19 cellular contexts compared by ENCODE assay signal in the genomic region with DNA sequence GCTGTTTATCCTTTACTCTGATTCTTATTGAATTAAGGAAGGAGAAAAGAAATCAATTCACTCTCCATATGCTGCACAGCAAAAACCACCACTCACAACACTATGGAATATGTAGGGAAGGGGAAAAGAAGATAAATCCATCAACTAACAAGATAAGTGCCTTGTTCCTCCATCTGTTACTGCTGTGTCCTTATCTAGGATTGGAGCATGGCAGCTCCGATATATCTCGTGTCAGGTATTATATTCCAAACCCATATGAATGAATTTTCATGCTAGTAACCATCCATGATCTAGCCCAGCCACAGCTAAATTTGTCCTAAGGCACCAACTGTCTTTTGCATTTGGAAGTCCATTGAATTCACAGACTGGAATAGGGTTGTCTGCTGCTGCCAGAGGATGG.
DNase-seq lines count a peak whose midpoint lies in the region; ATAC-seq, FAIRE-seq and TF ChIP-seq lines count a peak whose summit lies in the region.
"Had no signal": no experiment of that assay in that cellular context is flagged by ENCODE, and none has a peak within 500 bp of the region (broad histone marks: within the 10 kb centered on the region; RNA-seq: fewer than 3 reads in every experiment).

No MANE protein-coding gene starts in this region.

- POLR2A ChIA-PET in activated CD4-positive, alpha-beta memory T cell treated with anti-CD3 and anti-CD28 coated beads for 36 hours (lab: Charles Lee) = no interaction called here

- H3K27ac ChIP-seq in SJCRH30 = no peak overlapping the region
- H3K27ac ChIP-seq: A549 had no signal

- CTCF ChIA-PET in activated CD4-positive, alpha-beta memory T cell treated with anti-CD3 and anti-CD28 coated beads for 36 hours (lab: Charles Lee) = no interaction called here

- H3K27ac Mint-ChIP-seq in brain = peak overlapping the region in 3 of 5 experiments; percentile 18 to 61 (median 28)
- no peak overlapping the region for H3K27ac Mint-ChIP-seq in activated CD4-positive, alpha-beta memory T cell treated with anti-CD3 and anti-CD28 coated beads for 36 hours
- H3K27ac Mint-ChIP-seq: CD14-positive monocyte; CD8-positive, alpha-beta T cell; H9 had no signal

- intact Hi-C loops in activated CD4-positive, alpha-beta memory T cell treated with anti-CD3 and anti-CD28 coated beads for 36 hours (cut with micrococcal nuclease) = no loop called here

- H3K27me3 ChIP-seq in SJCRH30 = no peaks in the 10 kb centered on the region

- DNase-seq in NCI-H526 treated with DMSO at 0.1 percent for 48 hours (lab: John Stamatoyannopoulos, UW) (peak; percentile 40), myocyte (ENCODE audit: low read depth) (peak; percentile 30), SJCRH30 (no peak), GM12891 (ENCODE audit: insufficient read length, low spot score) (no peak)
- no peak for DNase-seq in activated CD4-positive, alpha-beta memory T cell treated with anti-CD3 and anti-CD28 coated beads for 36 hours
- DNase-seq: CD8-positive, alpha-beta T cell; COR-L47; DMS153; DMS79 treated with DMSO at 0.1 percent for 48 hours; EL; GOT3; H9 had no signal

- no peak overlapping the region for H3K4me3 ChIP-seq in SJCRH30
- H3K4me3 ChIP-seq: A549 had no signal

- ATAC-seq in HG03354 (IDR thresholded peaks at IDR 0.05; ENCODE audit: poor library complexity, severe bottlenecking, unreplicated experiment) = no peak
- ATAC-seq: A549; CD8-positive, alpha-beta T cell had no signal

- peaks cover 16 to 40% (median 30%) of the 10 kb centered on the region in 5 experiments for H3K9me3 Mint-ChIP-seq in brain
- H3K9me3 Mint-ChIP-seq in activated CD4-positive, alpha-beta memory T cell treated with anti-CD3 and anti-CD28 coated beads for 36 hours = peaks cover 7% of the 10 kb centered on the region
- H3K9me3 Mint-ChIP-seq: CD8-positive, alpha-beta T cell had no signal

- H3K9me3 ChIP-seq in SJCRH30 (replicated peaks) = no peaks in the 10 kb centered on the region
- H3K9me3 ChIP-seq: A549 had no signal

- no peak for TF ChIP-seq CTCF in brain (conservative IDR thresholded peaks at IDR 0.05)

- peak overlapping the region in 1 of 5 experiments; percentile 57 for H3K4me3 Mint-ChIP-seq in brain
- no peak overlapping the region for H3K4me3 Mint-ChIP-seq in activated CD4-positive, alpha-beta memory T cell treated with anti-CD3 and anti-CD28 coated beads for 36 hours
- H3K4me3 Mint-ChIP-seq: CD14-positive monocyte; CD8-positive, alpha-beta T cell; H9 had no signal

- H3K4me1 ChIP-seq in SJCRH30 = no peaks in the 10 kb centered on the region
- H3K4me1 ChIP-seq: A549 had no signal

- no peak for TF ChIP-seq POLR2A in GM12891 (IDR thresholded peaks at IDR 0.05; ENCODE audit: low read depth, low read length)

- peaks cover 21% of the 10 kb centered on the region for H3K4me1 Mint-ChIP-seq in brain
- no peaks in the 10 kb centered on the region for H3K4me1 Mint-ChIP-seq in activated CD4-positive, alpha-beta memory T cell treated with anti-CD3 and anti-CD28 coated beads for 36 hours (ENCODE audit: low read depth)
- H3K4me1 Mint-ChIP-seq: CD14-positive monocyte, H9 had no signal

- H3K36me3 ChIP-seq in SJCRH30 = no peaks in the 10 kb centered on the region

- FAIRE-seq in GM12891 (lab: Jason Lieb, UNC) = no peak
- FAIRE-seq: A549, D721Med, G401.6, GM12892 had no signal

- peaks cover 8% of the 10 kb centered on the region for H3K36me3 Mint-ChIP-seq in brain
- no peaks in the 10 kb centered on the region for H3K36me3 Mint-ChIP-seq in activated CD4-positive, alpha-beta memory T cell treated with anti-CD3 and anti-CD28 coated beads for 36 hours
- H3K36me3 Mint-ChIP-seq: CD14-positive monocyte; CD8-positive, alpha-beta T cell had no signal

- H3K27me3 Mint-ChIP-seq in brain = peaks cover under 1% of the 10 kb centered on the region
- no peaks in the 10 kb centered on the region for H3K27me3 Mint-ChIP-seq in activated CD4-positive, alpha-beta memory T cell treated with anti-CD3 and anti-CD28 coated beads for 36 hours

TF ChIP-seq in GM12891, 5 proteins besides CTCF, POLR2A, EP300 and RAD21:
- TF ChIP-seq TAF1 (IDR thresholded peaks at IDR 0.05; ENCODE audit: low read depth, low read length) (no peak), PAX5 (IDR thresholded peaks at IDR 0.05; ENCODE audit: insufficient read depth, low read length, severe bottlenecking) (no peak), SPI1 (IDR thresholded peaks at IDR 0.05; ENCODE audit: low read depth, low read length) (no peak), POU2F2 (IDR thresholded peaks at IDR 0.05; ENCODE audit: low read depth, low read length) (no peak), POLR2AphosphoS5 (IDR thresholded peaks at IDR 0.05; ENCODE audit: low read depth, low read length) (no peak)

Comparison
In these comparisons a context has a peak if more than half of its experiments do, and no peak if none do; other contexts are left out.
1. DNase-seq: peak in NCI-H526 treated with DMSO at 0.1 percent for 48 hours (single experiment) and myocyte (single experiment); none in SJCRH30 (0 of 2), activated CD4-positive, alpha-beta memory T cell treated with anti-CD3 and anti-CD28 coated beads for 36 hours (single experiment) and GM12891 (single experiment).